Comparison of ENCODE assay signal across 8 cellular contexts in genomic region chr17:28744802-28745051, GRCh38. TPM values are rescaled to one million over a fixed set of nuclear protein-coding genes. Genes with fewer than 3 reads are reported as not detected.
DNase-seq lines count a peak whose midpoint lies in the region; ATAC-seq and TF ChIP-seq lines count a peak whose summit lies in the region.

No MANE protein-coding gene starts in this region.

- ATAC-seq in right cardiac atrium (no peak), GM19463 (IDR thresholded peaks at IDR 0.05; ENCODE audit: unreplicated experiment) (no peak), GM18861 (IDR thresholded peaks at IDR 0.05; ENCODE audit: unreplicated experiment) (no peak)

- H3K4me3 ChIP-seq in HEK293 (ENCODE audit: low read depth, low read length) (peak overlapping the region; percentile 69), right cardiac atrium (ENCODE audit: low read length) (peak overlapping the region; percentile 78), skin epidermis (peak overlapping the region; percentile 45 to 84 (median 72))

- H3K4me1 ChIP-seq in HEK293 (ENCODE audit: control insufficient read depth, insufficient read depth, low read length) (peaks cover 11% of the 10 kb centered on the region; the same call in 1 of the 2 replicates), right cardiac atrium (ENCODE audit: control insufficient read depth, insufficient read depth, low read length) (peaks cover 3% of the 10 kb centered on the region)

- peak overlapping the region; percentile 93 for H3K4me3 Mint-ChIP-seq in activated T-cell treated with anti-CD3 and anti-CD28 coated beads, Interleukin-2, amount 50 U/mL, for 24 hours

- intact Hi-C loops in right cardiac atrium (cut with DNase I), result no loop called here

- CTCF ChIA-PET in HEK293 (lab: Yijun Ruan, JAX), result interaction anchor here (0.6 to 16.7 kb wide), 4 partner anchors 18 to 173 kb away, joined by 3 to 445 read pairs (median 89); partner anchors contain the start of genes NEK8, RPL23A and TLCD1

- no peaks in the 10 kb centered on the region for H3K27me3 Mint-ChIP-seq in activated T-cell treated with anti-CD3 and anti-CD28 coated beads, Interleukin-2, amount 50 U/mL, for 24 hours

- POLR2A ChIA-PET in HEK293 (lab: Yijun Ruan, JAX), result interaction anchor here (0.7 to 14.1 kb wide), 7 partner anchors 17 to 117 kb away, joined by 3 to 448 read pairs (median 4); partner anchors contain the start of genes NEK8, RPL23A and TLCD1

- peaks cover 59% of the 10 kb centered on the region for H3K36me3 Mint-ChIP-seq in activated T-cell treated with anti-CD3 and anti-CD28 coated beads, Interleukin-2, amount 50 U/mL, for 24 hours (ENCODE audit: low read depth)

- TF ChIP-seq CTCF in HEK293 (tag by site-specific recombination; IDR thresholded peaks at IDR 0.05), result no peak

- H3K4me1 Mint-ChIP-seq in activated T-cell treated with anti-CD3 and anti-CD28 coated beads, Interleukin-2, amount 50 U/mL, for 24 hours (ENCODE audit: low read depth), result peaks cover 54% of the 10 kb centered on the region

- H3K27ac Mint-ChIP-seq in activated T-cell treated with anti-CD3 and anti-CD28 coated beads, Interleukin-2, amount 50 U/mL, for 24 hours, result peak overlapping the region; percentile 92

- 9% methylated on average over 11 of the region's 11 CpGs for WGBS in right cardiac atrium

- peaks cover under 1% of the 10 kb centered on the region for H3K9me3 Mint-ChIP-seq in activated T-cell treated with anti-CD3 and anti-CD28 coated beads, Interleukin-2, amount 50 U/mL, for 24 hours

- H3K9me3 ChIP-seq in HEK293 (ENCODE audit: control insufficient read depth, insufficient read depth, low read depth, low read length) (no peaks in the 10 kb centered on the region), right cardiac atrium (ENCODE audit: control insufficient read depth, low read length) (no peaks in the 10 kb centered on the region)

- H3K36me3 ChIP-seq in HEK293 (ENCODE audit: control insufficient read depth in 2 of 2, insufficient read depth in 1 of 2, low read length in 2 of 2), result peaks cover 3 to 59% of the 10 kb centered on the region in 2 experiments; a peak in 2 of 3 replicates

- no peaks in the 10 kb centered on the region for H3K27me3 ChIP-seq in right cardiac atrium (ENCODE audit: control insufficient read depth, insufficient read depth)

- no peak for DNase-seq in activated T-cell treated with anti-CD3 and anti-CD28 coated beads, Interleukin-2, amount 50 U/mL, for 24 hours
- DNase-seq in right cardiac atrium, result no peak
- no peak for DNase-seq in NCI-H510A treated with DMSO at 0.1 percent for 48 hours (lab: John Stamatoyannopoulos, UW)
- DNase-seq in HUDEP-2 (lab: John Stamatoyannopoulos, UW; ENCODE audit: unreplicated experiment in 76 of 76), result no peak

- peak overlapping the region; percentile 94 for H3K27ac ChIP-seq in HEK293 (ENCODE audit: extremely low read depth, low read depth, low read length)
- H3K27ac ChIP-seq in right cardiac atrium (ENCODE audit: low read length), result peak overlapping the region; percentile 43
- peak overlapping the region; percentile 75 to 98 (median 93) for H3K27ac ChIP-seq in skin epidermis

TF ChIP-seq in HEK293, 187 proteins besides CTCF, POLR2A, EP300 and RAD21:
- no peak for TF ChIP-seq ZNF654 (tag by site-specific recombination; IDR thresholded peaks at IDR 0.05; ENCODE audit: low read depth)
- TF ChIP-seq ZIC2 (tag by site-specific recombination; IDR thresholded peaks at IDR 0.05), result no peak
- no peak for TF ChIP-seq YY2 (tag by site-specific recombination; IDR thresholded peaks at IDR 0.05)
- peak; percentile 18; the same call in 1 of the 2 replicates for TF ChIP-seq ZNF335 (tag by site-specific recombination; conservative IDR thresholded peaks at IDR 0.05)

RNA-seq across cellular contexts. Expression of gene TRAF4, which starts 0.9 kb away (rescaled TPM):
- 1 to 10 TPM; 2.9 to 8.9 (median 4.8) TPM for total RNA-seq in right cardiac atrium
- polyA plus RNA-seq in right cardiac atrium, result 4.5 TPM

RNA-seq across cellular contexts. Expression of gene NEK8, which starts 16.1 kb away (rescaled TPM):
- total RNA-seq in right cardiac atrium, result 1 to 10 TPM; 1.0 to 1.6 (median 1.2) TPM
- polyA plus RNA-seq in right cardiac atrium, result 0.81 TPM

RNA-seq across cellular contexts. Expression of gene TLCD1, which starts 18.7 kb away (rescaled TPM):
- total RNA-seq in right cardiac atrium, result 1 to 10 TPM; 1.7 to 3.8 (median 2.5) TPM
- 1.5 TPM for polyA plus RNA-seq in right cardiac atrium

RNA-seq across cellular contexts. Expression of gene RPL23A, which starts 24.9 kb away (rescaled TPM):
- total RNA-seq in right cardiac atrium, result 1,000 to 10,000 TPM in 1 of 4 donors, 100 to 1,000 TPM in 3; 939 to 1,151 (median 992) TPM
- polyA plus RNA-seq in right cardiac atrium, result 817 TPM

RNA-seq across cellular contexts. Expression of gene RAB34, which starts 27.1 kb away (rescaled TPM):
- 10 to 100 TPM; 56.9 to 62.2 (median 59.8) TPM for total RNA-seq in right cardiac atrium
- 57.6 TPM for polyA plus RNA-seq in right cardiac atrium

Comparison
In these comparisons a context has a peak if more than half of its experiments do, and no peak if none do; other contexts are left out.
1. H3K27ac ChIP-seq: peak in every context shown above with its lines; median percentile 94 in HEK293; 93 in skin epidermis; 43 in right cardiac atrium.